ENCODE assay signal across 8 cellular contexts in the genomic region with DNA sequence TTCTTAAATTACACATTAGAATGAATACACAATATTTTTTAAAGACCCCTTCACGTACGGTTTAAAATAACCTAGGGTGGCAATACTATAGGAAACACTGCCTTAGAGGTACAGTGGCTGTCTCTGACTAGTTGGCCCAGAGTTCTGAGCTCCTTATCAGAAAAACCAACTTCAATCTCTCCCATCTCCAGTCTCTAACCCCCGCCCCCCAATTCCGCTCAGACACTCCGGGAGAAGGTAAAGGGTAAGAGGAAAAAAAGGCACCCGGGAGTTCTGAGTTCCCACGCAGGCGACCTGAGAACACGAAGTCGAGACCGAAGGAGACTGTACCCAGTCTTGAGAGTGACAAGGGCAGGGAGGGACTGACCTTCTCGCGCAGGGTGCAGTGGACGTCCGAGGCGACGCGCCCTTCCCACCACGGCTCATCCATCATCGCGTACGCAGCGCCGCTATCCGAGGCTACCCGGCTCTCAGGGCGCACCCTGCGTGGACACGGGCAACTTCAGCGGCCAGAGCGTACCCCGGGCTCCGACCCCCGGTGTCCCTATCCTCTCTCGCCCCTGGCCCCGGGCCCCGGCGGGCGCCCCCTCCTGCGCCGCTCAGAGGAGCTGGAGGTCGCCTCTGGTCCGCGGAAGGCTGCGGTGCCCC. TPM values are rescaled to one million over a fixed set of nuclear protein-coding genes. Genes with fewer than 3 reads are reported as not detected.
A peak's percentile ranks its signal among the peaks of the same experiment; 100 is the strongest.
DNase-seq lines count a peak whose midpoint lies in the region; ATAC-seq and TF ChIP-seq lines count a peak whose summit lies in the region.

No MANE protein-coding gene starts in this region.

- H3K4me1 ChIP-seq in IMR-90 (ENCODE audit: control insufficient read depth, insufficient read depth, low read length), result peaks cover 2% of the 10 kb centered on the region; the same call in 1 of the 2 replicates
- no peaks in the 10 kb centered on the region for H3K4me1 ChIP-seq in muscle layer of duodenum (ENCODE audit: control insufficient read depth in 1 of 2, insufficient read depth in 2 of 2, low read length in 2 of 2)

- ATAC-seq in GM19372 (IDR thresholded peaks at IDR 0.05; ENCODE audit: low read depth, unreplicated experiment) (peak; percentile 6), IMR-90 (ENCODE audit: low read depth) (peak; percentile 59)

- H2BK5ac ChIP-seq in IMR-90 (ENCODE audit: low read depth, low read length, poor library complexity, severe bottlenecking), result no peak overlapping the region

- H3K18ac ChIP-seq in IMR-90 (ENCODE audit: low read depth, low read length), result no peak overlapping the region; the same call in 1 of the 2 replicates

- H4K20me1 ChIP-seq in IMR-90 (ENCODE audit: insufficient read depth, low read length), result no peaks in the 10 kb centered on the region

- no peak for DNase-seq in IMR-90
- peak; percentile 70 for DNase-seq in ecto neural progenitor cell (ENCODE audit: low spot score)
- no peak for DNase-seq in MV-4-11 (lab: John Stamatoyannopoulos, UW)
- no peak for DNase-seq in activated gamma-delta T cell (lab: John Stamatoyannopoulos, UW)
- DNase-seq in epidermal melanocyte (ENCODE audit: insufficient read length, low spot score), result no peak
- DNase-seq in HCEC 1CT, result no peak

- peaks cover 5% of the 10 kb centered on the region; the same call in 1 of the 2 replicates for H3K9me1 ChIP-seq in IMR-90 (ENCODE audit: insufficient read depth, low read length)

- H2AFZ ChIP-seq in IMR-90 (replicated peaks; ENCODE audit: low read length, poor library complexity), result peak overlapping the region; percentile 96

- no peak overlapping the region for H4K91ac ChIP-seq in IMR-90 (ENCODE audit: insufficient read depth, low read depth, low read length)

- H3K27ac ChIP-seq in IMR-90 (ENCODE audit: insufficient read depth, low read length), result no peak overlapping the region; the same call in 1 of the 2 replicates
- no peak overlapping the region for H3K27ac ChIP-seq in muscle layer of duodenum (ENCODE audit: low read length)

- TF ChIP-seq POLR2A in IMR-90 (IDR thresholded peaks at IDR 0.05; ENCODE audit: low read depth, low read length), result no peak

- H3K14ac ChIP-seq in IMR-90 (replicated peaks; ENCODE audit: low read depth, low read length), result peak overlapping the region; percentile 48

- TF ChIP-seq RAD21 in IMR-90 (IDR thresholded peaks at IDR 0.05; ENCODE audit: low read length), result no peak

- POLR2A ChIA-PET in IMR-90 (lab: Charles Lee; ENCODE audit: unreplicated experiment), result interaction anchor here (0.5 kb wide), 1 partner anchor 110 kb away, joined by 3 read pairs; the partner anchor contains the start of gene PTTG1

- in situ Hi-C loops in IMR-90 (cut with MboI; ENCODE audit: low sequenced_read_pairs), result no loop called here

- dilution Hi-C loops in IMR-90 (cut with HindIII; ENCODE audit: low sequenced_read_pairs, unreplicated experiment), result no loop called here

- intact Hi-C loops in IMR-90 (cut with micrococcal nuclease), result no loop called here

- peak overlapping the region; percentile 94 for H3K4me2 ChIP-seq in IMR-90 (ENCODE audit: low read depth, low read length)

- H3K23ac ChIP-seq in IMR-90 (ENCODE audit: low read depth, low read length), result 0 out of 2 replicates have a peak overlapping the region, but pooled peaks have one; percentile 63

- H3K9ac ChIP-seq in IMR-90 (ENCODE audit: low read depth, low read length), result peak overlapping the region; percentile 56

- peaks cover 13 to 30% of the 10 kb centered on the region in 2 experiments for H3K79me1 ChIP-seq in IMR-90 (ENCODE audit: low read depth in 1 of 2, low read length in 2 of 2)

- H3K9me3 ChIP-seq in IMR-90 (ENCODE audit: control insufficient read depth, insufficient read depth, low read length) (no peaks in the 10 kb centered on the region), muscle layer of duodenum (ENCODE audit: control insufficient read depth in 1 of 2, low read length in 2 of 2) (no peaks in the 10 kb centered on the region)

- no peak for TF ChIP-seq CTCF in IMR-90 (conservative IDR thresholded peaks at IDR 0.05; ENCODE audit: low read depth, low read length)

- peak overlapping the region; percentile 41; the same call in 1 of the 2 replicates for H3K56ac ChIP-seq in IMR-90 (ENCODE audit: extremely low read depth, insufficient read depth, low read length)

- no peak overlapping the region for H2AK5ac ChIP-seq in IMR-90 (ENCODE audit: low read depth, low read length)

- H3K4ac ChIP-seq in IMR-90 (ENCODE audit: low read depth, low read length), result peak overlapping the region; percentile 19; the same call in 1 of the 2 replicates

- no peak overlapping the region for H2BK120ac ChIP-seq in IMR-90 (ENCODE audit: low read depth, low read length)

- H2AK9ac ChIP-seq in IMR-90 (replicated peaks; ENCODE audit: low read depth, low read length, poor library complexity), result peak overlapping the region; percentile 73

- peak overlapping the region; percentile 65 to 69; a peak in 2 of 4 replicates for H4K8ac ChIP-seq in IMR-90 (ENCODE audit: low read depth in 2 of 2, low read length in 2 of 2)

- no TSS peak for BruUV-seq in IMR-90 (replicated peaks; lab: Mats Ljungman, UMichigan)

- H3K4me3 ChIP-seq in IMR-90 (ENCODE audit: insufficient read depth, low read depth, low read length) (peak overlapping the region; percentile 91), muscle layer of duodenum (ENCODE audit: low read depth in 1 of 2, low read length in 2 of 2) (peak overlapping the region; percentile 40 to 76)

- 2% methylated on average over 19 of the region's 45 CpGs; no CpG with 5 or more reads in 1 of the 2 experiments for WGBS in IMR-90 (ENCODE audit: extremely low coverage in 2 of 2, insufficient read length in 1 of 2), 2 experiments

- no peaks in the 10 kb centered on the region; the same call in 1 of the 2 replicates for H3K27me3 ChIP-seq in IMR-90 (ENCODE audit: control insufficient read depth, insufficient read depth, low read length)
- no peaks in the 10 kb centered on the region for H3K27me3 ChIP-seq in muscle layer of duodenum (ENCODE audit: low read depth, low read length)

- H2BK20ac ChIP-seq in IMR-90 (ENCODE audit: low read depth, low read length), result no peak overlapping the region

- CTCF ChIA-PET in IMR-90 (lab: Yijun Ruan, JAX), result interaction anchor here (0.6 kb wide), 1 partner anchor 37 kb away, joined by 3 read pairs; no protein-coding TSS in a partner anchor

- H4K5ac ChIP-seq in IMR-90 (ENCODE audit: low read depth, low read length), result 0 out of 2 replicates have a peak overlapping the region, but pooled peaks have one; percentile 4

- H3K36me3 ChIP-seq in IMR-90 (ENCODE audit: control insufficient read depth, insufficient read depth, low read length) (peaks cover 9% of the 10 kb centered on the region), muscle layer of duodenum (ENCODE audit: control insufficient read depth in 1 of 2, insufficient read depth in 2 of 2, low read length in 2 of 2) (no peaks in the 10 kb centered on the region)

- no peak overlapping the region for H2BK15ac ChIP-seq in IMR-90 (ENCODE audit: low read depth, low read length)

TF ChIP-seq in IMR-90, 13 proteins besides CTCF, POLR2A, EP300 and RAD21:
- TF ChIP-seq, protein P1, sequence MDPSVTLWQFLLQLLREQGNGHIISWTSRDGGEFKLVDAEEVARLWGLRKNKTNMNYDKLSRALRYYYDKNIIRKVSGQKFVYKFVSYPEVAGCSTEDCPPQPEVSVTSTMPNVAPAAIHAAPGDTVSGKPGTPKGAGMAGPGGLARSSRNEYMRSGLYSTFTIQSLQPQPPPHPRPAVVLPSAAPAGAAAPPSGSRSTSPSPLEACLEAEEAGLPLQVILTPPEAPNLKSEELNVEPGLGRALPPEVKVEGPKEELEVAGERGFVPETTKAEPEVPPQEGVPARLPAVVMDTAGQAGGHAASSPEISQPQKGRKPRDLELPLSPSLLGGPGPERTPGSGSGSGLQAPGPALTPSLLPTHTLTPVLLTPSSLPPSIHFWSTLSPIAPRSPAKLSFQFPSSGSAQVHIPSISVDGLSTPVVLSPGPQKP (IDR thresholded peaks at IDR 0.05; ENCODE audit: borderline replicate concordance, low read depth, low read length), result no peak
- no peak for TF ChIP-seq RCOR1 (IDR thresholded peaks at IDR 0.05; ENCODE audit: insufficient replicate concordance, low read length)
- no peak for TF ChIP-seq BHLHE40 (IDR thresholded peaks at IDR 0.05; ENCODE audit: low read depth, low read length)
- TF ChIP-seq MAZ (IDR thresholded peaks at IDR 0.05; ENCODE audit: borderline replicate concordance, low read depth, low read length), result no peak
- TF ChIP-seq CEBPB (IDR thresholded peaks at IDR 0.05; ENCODE audit: low read depth, low read length), result no peak
- TF ChIP-seq, protein P2, sequence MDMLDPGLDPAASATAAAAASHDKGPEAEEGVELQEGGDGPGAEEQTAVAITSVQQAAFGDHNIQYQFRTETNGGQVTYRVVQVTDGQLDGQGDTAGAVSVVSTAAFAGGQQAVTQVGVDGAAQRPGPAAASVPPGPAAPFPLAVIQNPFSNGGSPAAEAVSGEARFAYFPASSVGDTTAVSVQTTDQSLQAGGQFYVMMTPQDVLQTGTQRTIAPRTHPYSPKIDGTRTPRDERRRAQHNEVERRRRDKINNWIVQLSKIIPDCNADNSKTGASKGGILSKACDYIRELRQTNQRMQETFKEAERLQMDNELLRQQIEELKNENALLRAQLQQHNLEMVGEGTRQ (IDR thresholded peaks at IDR 0.05; ENCODE audit: low read depth, low read length), result no peak
- TF ChIP-seq NFE2L2 (IDR thresholded peaks at IDR 0.05; ENCODE audit: low read depth, low read length), result no peak
- no peak for TF ChIP-seq MXI1 (IDR thresholded peaks at IDR 0.05; ENCODE audit: borderline replicate concordance, low read depth, low read length)

RNA-seq across cellular contexts. Expression of gene CCNJL, which starts 0.7 kb away (rescaled TPM):
- total RNA-seq in IMR-90 (2012; rRNA removed), result 2.0 and 2.8 TPM in 2 replicates
- polyA plus RNA-seq in IMR-90 (2012; rRNA removed), result 3.8 and 5.3 TPM in 2 replicates
- polyA plus RNA-seq in IMR-90 (2012; cell fraction: cytosol; rRNA removed), result 2.4 and 3.1 TPM in 2 replicates
- 2.2 and 2.7 TPM in 2 replicates for polyA plus RNA-seq in IMR-90 (2012; cell fraction: nucleus; rRNA removed; ENCODE audit: low replicate concordance)

RNA-seq across cellular contexts. Expression of gene C1QTNF2, which starts 58.8 kb away (rescaled TPM):
- total RNA-seq in IMR-90 (2012; rRNA removed), result 0.72 and 0.83 TPM in 2 replicates
- 1.2 and 1.4 TPM in 2 replicates for polyA plus RNA-seq in IMR-90 (2012; rRNA removed)
- polyA plus RNA-seq in IMR-90 (2012; cell fraction: cytosol; rRNA removed), result 0.52 and 1.4 TPM in 2 replicates
- polyA plus RNA-seq in IMR-90 (2012; cell fraction: nucleus; rRNA removed; ENCODE audit: low replicate concordance), result 0.56 and 0.88 TPM in 2 replicates
